In the genomic region with DNA sequence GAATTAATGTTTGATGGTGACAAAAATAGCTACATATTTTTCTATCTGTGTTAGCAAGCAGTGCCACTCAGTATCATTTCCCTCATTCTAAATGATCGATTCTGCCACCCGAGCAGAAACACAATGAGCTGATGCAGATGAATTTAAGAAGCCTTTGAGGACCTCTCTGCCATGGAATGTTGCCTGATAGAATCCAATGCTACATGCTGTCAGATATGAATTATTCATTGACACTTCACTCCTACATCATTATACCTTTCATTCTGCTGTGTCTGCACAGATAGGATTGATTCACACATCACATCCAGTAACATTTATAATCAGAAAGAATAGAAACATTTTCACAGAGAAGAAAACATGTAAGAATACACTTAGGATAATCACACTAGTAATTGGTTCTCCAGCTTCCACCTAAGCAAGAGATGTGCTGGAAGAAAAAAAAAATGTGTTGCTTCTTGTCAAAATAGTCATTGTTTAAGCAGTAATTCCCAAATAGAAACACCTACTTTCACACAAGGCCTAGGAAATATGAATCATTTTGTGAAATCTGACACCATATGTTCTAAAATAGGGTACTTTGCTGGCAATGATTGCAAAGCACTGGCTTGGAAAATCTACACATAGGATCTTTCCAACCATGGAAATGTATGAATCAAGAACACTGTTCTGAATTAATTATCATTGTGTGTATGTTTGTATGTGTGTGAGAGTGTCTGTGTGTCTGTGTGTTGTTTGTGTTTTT, we compare ENCODE assay signal across 32 cellular contexts.
A peak's percentile ranks its signal among the peaks of the same experiment; 100 is the strongest.
DNase-seq lines count a peak whose midpoint lies in the region; ATAC-seq and TF ChIP-seq lines count a peak whose summit lies in the region.
"Had no signal": no experiment of that assay in that cellular context is flagged by ENCODE, and none has a peak within 500 bp of the region (broad histone marks: within the 10 kb centered on the region; RNA-seq: fewer than 3 reads in every experiment).

No MANE protein-coding gene starts in this region.

- no peaks in the 10 kb centered on the region for H3K4me1 ChIP-seq in mammary epithelial cell (ENCODE audit: insufficient read depth, low read length)
- H3K4me1 ChIP-seq in foreskin keratinocyte, result peaks cover 3% of the 10 kb centered on the region
- H3K4me1 ChIP-seq in thyroid gland, result no peaks in the 10 kb centered on the region
- H3K4me1 ChIP-seq: ascending aorta, left ventricle myocardium inferior, sigmoid colon, upper lobe of left lung had no signal

- H3K4me3 ChIP-seq in mammary epithelial cell (replicated peaks in 1 of 3; ENCODE audit: insufficient read depth in 1 of 3, low read depth in 2 of 3, low read length in 3 of 3) (no peak overlapping the region), skeletal muscle cell (ENCODE audit: low read depth, low read length) (no peak overlapping the region), thyroid gland (replicated peaks in 1 of 3) (no peak overlapping the region)
- H3K4me3 ChIP-seq: ascending aorta, dorsolateral prefrontal cortex, left ventricle myocardium inferior, sigmoid colon, upper lobe of left lung had no signal

- TF ChIP-seq CTCF in mammary epithelial cell (conservative IDR thresholded peaks at IDR 0.05 in 1 of 2, IDR thresholded peaks at IDR 0.05 in 1 of 2; ENCODE audit: extremely low read depth in 1 of 2, insufficient read depth in 1 of 2, low read depth in 1 of 2, low read length in 2 of 2) (no peak), foreskin keratinocyte (conservative IDR thresholded peaks at IDR 0.05) (no peak), thyroid gland (IDR thresholded peaks at IDR 0.05) (no peak)

- H3K4me2 ChIP-seq in mammary epithelial cell (ENCODE audit: insufficient read depth, low read depth, low read length), result no peak overlapping the region

- no TSS peak for BruUV-seq in mammary epithelial cell (replicated peaks; lab: Mats Ljungman, UMichigan)

- CTCF ChIA-PET in mammary epithelial cell (lab: Charles Lee; ENCODE audit: low non-redundant PET), result no interaction called here

- H3K27ac ChIP-seq in mammary epithelial cell (ENCODE audit: insufficient read depth, low read depth, low read length) (no peak overlapping the region), foreskin keratinocyte (no peak overlapping the region), thyroid gland (no peak overlapping the region)
- H3K27ac ChIP-seq: ascending aorta, dorsolateral prefrontal cortex, left ventricle myocardium inferior, neutrophil, sigmoid colon, upper lobe of left lung had no signal

- TF ChIP-seq POLR2A in thyroid gland (IDR thresholded peaks at IDR 0.05), result no peak

- in situ Hi-C loops in mammary epithelial cell (cut with MboI; ENCODE audit: low sequenced_read_pairs in 2 of 2) (loop anchor here (25.0 kb wide), 2 partner anchors 342 to 742 kb away; no protein-coding TSS in a partner anchor), ACHN (cut with HindIII; ENCODE audit: low pct_ligation_motif_present, low pct_unique_long_range_greater_than_20kb, low sequenced_read_pairs) (no loop called here)

- H3K79me2 ChIP-seq in mammary epithelial cell (ENCODE audit: insufficient read depth, low read length), result no peaks in the 10 kb centered on the region

- no peaks in the 10 kb centered on the region for H4K20me1 ChIP-seq in mammary epithelial cell (ENCODE audit: insufficient read depth, low read length)

- dilution Hi-C loops in mammary epithelial cell (cut with HindIII; ENCODE audit: low sequenced_read_pairs), result no loop called here

- DNase-seq in RKO (ENCODE audit: low spot score), result peak; percentile 3
- DNase-seq in mammary epithelial cell, result peak; percentile 1
- peak in 1 of 2 donors; percentile 51 for DNase-seq in foreskin keratinocyte
- peak; percentile 6 for DNase-seq in skeletal muscle cell (ENCODE audit: low read depth)
- no peak for DNase-seq in ACHN
- no peak for DNase-seq in thyroid gland
- DNase-seq: activated CD4-positive, alpha-beta T cell treated with anti-CD3 and anti-CD28 coated beads, Interleukin-2, amount 50 U/mL, for 48 hours; activated CD4-positive, CD25-positive, alpha-beta regulatory T cell treated with anti-CD3 and anti-CD28 coated beads, Interleukin-2, amount 50 U/mL, for 72 hours; activated gamma-delta T cell treated with Interleukin-2 at 50 U/mL for 16 hours; activated naive CD8-positive, alpha-beta T cell treated with anti-CD3 and anti-CD28 coated beads, Interleukin-2, amount 10 ng/mL, durations not matched to agents 7 days and 5 days; activated T-cell treated with anti-CD3 and anti-CD28 coated beads, Interleukin-2, amount 50 U/mL, for 48 hours; C1 segment of cervical spinal cord; cerebellar nuclear complex; COR-L47; DMS79; dorsolateral prefrontal cortex; left ventricle myocardium inferior; mesendoderm; NCI-H1092 treated with DMSO at 0.1 percent for 48 hours; NCI-H1694 treated with DMSO at 0.1 percent for 48 hours; NCI-H510A; Right ventricle myocardium superior; sigmoid colon; stimulated activated CD4-positive, alpha-beta T cell treated with anti-CD3 and anti-CD28 coated beads, Interleukin-4, amount 100 ng/mL, for 4 hours; substantia nigra; T-helper 2 cell; upper lobe of left lung had no signal

- no peak overlapping the region for H2AFZ ChIP-seq in mammary epithelial cell (ENCODE audit: low read depth, low read length)

- ATAC-seq in foreskin keratinocyte (peak; percentile 61), GM19455 (IDR thresholded peaks at IDR 0.05; ENCODE audit: unreplicated experiment) (no peak), HG03108 (IDR thresholded peaks at IDR 0.05; ENCODE audit: unreplicated experiment) (no peak)
- ATAC-seq: HCT116 had no signal

- WGBS in mammary epithelial cell (ENCODE audit: low coverage, missing lambda C conversion rate), result 49% methylated on average over 2 of the region's 2 CpGs
- WGBS in thyroid gland, 2 donors, result 87 to 92% methylated on average over 2 of the region's 2 CpGs

- H3K36me3 ChIP-seq in mammary epithelial cell (ENCODE audit: insufficient read depth, low read length) (no peaks in the 10 kb centered on the region), thyroid gland (no peaks in the 10 kb centered on the region)
- H3K36me3 ChIP-seq: ascending aorta, left ventricle myocardium inferior, neutrophil, sigmoid colon, upper lobe of left lung had no signal

- H3K9me3 ChIP-seq in mammary epithelial cell (replicated peaks; ENCODE audit: insufficient read depth, low read length) (no peaks in the 10 kb centered on the region), thyroid gland (no peaks in the 10 kb centered on the region)
- H3K9me3 ChIP-seq: ascending aorta, neutrophil had no signal

- H3K27me3 ChIP-seq in mammary epithelial cell (ENCODE audit: insufficient read depth, low read length) (no peaks in the 10 kb centered on the region), foreskin keratinocyte (no peaks in the 10 kb centered on the region), thyroid gland (no peaks in the 10 kb centered on the region)
- H3K27me3 ChIP-seq: ascending aorta, dorsolateral prefrontal cortex, neutrophil, sigmoid colon, upper lobe of left lung had no signal

- intact Hi-C loops in mammary epithelial cell (cut with micrococcal nuclease), result no loop called here
- intact Hi-C loops in thyroid gland (cut with DNase I), result no loop called here

- no peak overlapping the region for H3K9ac ChIP-seq in mammary epithelial cell (ENCODE audit: insufficient read depth, low read length)

Comparison
In these comparisons a context has a peak if more than half of its experiments do, and no peak if none do; other contexts are left out.
1. DNase-seq: peak in RKO (single experiment), mammary epithelial cell (single experiment) and skeletal muscle cell (single experiment); none in ACHN (single experiment) and thyroid gland (0 of 2).